1 cellular context compared by ENCODE assay signal in genomic region chr1:153936011-153936802, GRCh38.
TF ChIP-seq lines count a peak whose summit lies in the region.

No MANE protein-coding gene starts in this region.

TF ChIP-seq in IMR-90, 13 proteins besides CTCF, POLR2A, EP300 and RAD21:
- TF ChIP-seq RFX5 (IDR thresholded peaks at IDR 0.05; ENCODE audit: low read depth, low read length), result no peak
- TF ChIP-seq SMC3 (IDR thresholded peaks at IDR 0.05; ENCODE audit: low read depth, low read length), result no peak
- TF ChIP-seq MXI1 (IDR thresholded peaks at IDR 0.05; ENCODE audit: borderline replicate concordance, low read depth, low read length), result no peak
- TF ChIP-seq RCOR1 (IDR thresholded peaks at IDR 0.05; ENCODE audit: insufficient replicate concordance, low read length), result no peak
- no peak for TF ChIP-seq NFE2L2 (IDR thresholded peaks at IDR 0.05; ENCODE audit: low read depth, low read length)
- TF ChIP-seq CHD1 (IDR thresholded peaks at IDR 0.05; ENCODE audit: low read depth, low read length), result no peak
- no peak for TF ChIP-seq BHLHE40 (IDR thresholded peaks at IDR 0.05; ENCODE audit: low read depth, low read length)
- TF ChIP-seq MAFK (IDR thresholded peaks at IDR 0.05; ENCODE audit: low read depth, low read length), result no peak
- TF ChIP-seq FOS (IDR thresholded peaks at IDR 0.05; ENCODE audit: low read depth, low read length), result no peak
